In the genomic region with DNA sequence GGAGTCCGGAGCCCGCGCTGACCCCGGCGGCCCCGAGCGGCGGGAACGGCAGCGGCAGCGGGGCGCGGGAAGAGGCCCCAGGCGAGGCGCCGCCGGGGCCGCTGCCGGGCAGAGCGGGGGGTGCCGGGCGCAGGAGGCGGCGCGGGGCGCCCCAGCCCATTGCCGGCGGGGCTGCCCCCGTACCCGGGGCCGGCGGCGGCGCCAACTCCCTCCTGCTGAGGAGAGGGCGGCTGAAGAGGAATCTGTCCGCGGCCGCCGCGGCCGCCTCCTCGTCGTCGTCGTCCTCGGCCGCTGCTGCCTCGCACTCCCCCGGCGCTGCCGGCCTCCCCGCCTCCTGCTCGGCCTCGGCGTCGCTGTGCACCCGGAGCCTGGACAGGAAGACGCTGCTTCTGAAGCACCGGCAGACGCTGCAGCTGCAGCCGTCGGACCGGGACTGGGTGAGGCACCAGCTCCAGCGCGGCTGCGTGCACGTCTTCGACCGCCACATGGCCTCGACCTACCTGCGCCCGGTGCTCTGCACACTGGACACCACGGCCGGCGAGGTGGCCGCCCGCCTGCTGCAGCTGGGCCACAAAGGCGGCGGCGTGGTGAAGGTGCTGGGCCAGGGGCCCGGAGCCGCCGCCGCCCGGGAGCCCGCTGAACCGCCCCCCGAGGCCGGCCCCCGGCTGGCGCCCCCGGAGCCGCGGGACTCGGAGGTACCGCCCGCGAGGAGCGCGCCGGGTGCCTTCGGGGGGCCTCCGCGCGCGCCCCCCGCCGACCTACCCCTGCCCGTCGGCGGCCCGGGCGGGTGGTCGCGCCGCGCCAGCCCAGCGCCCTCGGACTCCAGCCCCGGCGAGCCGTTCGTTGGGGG, we compare ENCODE assay signal across 8 cellular contexts. TPM values are rescaled to one million over a fixed set of nuclear protein-coding genes. Genes with fewer than 3 reads are reported as not detected.
DNase-seq lines count a peak whose midpoint lies in the region; ATAC-seq, FAIRE-seq and TF ChIP-seq lines count a peak whose summit lies in the region.

No MANE protein-coding gene starts in this region.

- H3K4me1 Mint-ChIP-seq in stimulated activated naive CD8-positive, alpha-beta T cell treated with anti-CD3 and anti-CD28 coated beads, Interleukin-15, Interleukin-2, amounts not matched to agents 100 ng/mL and 50 ng/mL, for 24 hours (ENCODE audit: low read depth): peaks cover 47% of the 10 kb centered on the region

- TF ChIP-seq RAD21 in A549 (conservative IDR thresholded peaks at IDR 0.05 in 1 of 2, IDR thresholded peaks at IDR 0.05 in 1 of 2): no peak

- H3K4me2 ChIP-seq in A549: peak overlapping the region; percentile 92

- ATAC-seq in A549: peak in 1 of 2 experiments; percentile 52; a peak in 3 of 6 replicates
- peak; percentile 38 for ATAC-seq in HG02973 (IDR thresholded peaks at IDR 0.05; ENCODE audit: unreplicated experiment)

- no CpG with 5 or more reads among the region's 123 CpGs for WGBS in A549 (ENCODE audit: missing lambda C conversion rate)
- WGBS in esophagus, 2 donors: 0 to 1% methylated on average over 42 to 123 of the region's 123 CpGs

- H3K36me3 ChIP-seq in esophagus (ENCODE audit: control insufficient read depth in 2 of 2, insufficient read depth in 2 of 2, low read length in 1 of 2): no peaks in the 10 kb centered on the region

- no peak overlapping the region for H3K27ac Mint-ChIP-seq in stimulated activated naive CD8-positive, alpha-beta T cell treated with anti-CD3 and anti-CD28 coated beads, Interleukin-15, Interleukin-2, amounts not matched to agents 100 ng/mL and 50 ng/mL, for 24 hours

- no peak for FAIRE-seq in A549 (lab: Jason Lieb, UNC)
- FAIRE-seq in GM18507 (lab: Jason Lieb, UNC): peak; percentile 60

- no peaks in the 10 kb centered on the region for H3K27me3 ChIP-seq in esophagus (ENCODE audit: control insufficient read depth in 1 of 2, insufficient read depth in 2 of 2, low read length in 2 of 2)

- no peaks in the 10 kb centered on the region for H3K9me3 Mint-ChIP-seq in stimulated activated naive CD8-positive, alpha-beta T cell treated with anti-CD3 and anti-CD28 coated beads, Interleukin-15, Interleukin-2, amounts not matched to agents 100 ng/mL and 50 ng/mL, for 24 hours

- H3K4me3 ChIP-seq in A549: peak overlapping the region; percentile 69
- H3K4me3 ChIP-seq in esophagus (ENCODE audit: low read depth in 1 of 2, low read length in 2 of 2): peak overlapping the region; percentile 71 to 90

- no peak for TF ChIP-seq POLR2A in A549 (IDR thresholded peaks at IDR 0.05; ENCODE audit: low read length)

- no peaks in the 10 kb centered on the region for H3K36me3 Mint-ChIP-seq in stimulated activated naive CD8-positive, alpha-beta T cell treated with anti-CD3 and anti-CD28 coated beads, Interleukin-15, Interleukin-2, amounts not matched to agents 100 ng/mL and 50 ng/mL, for 24 hours (ENCODE audit: low read depth)

- POLR2A ChIA-PET in A549 (lab: Yijun Ruan, JAX): interaction anchor here (1.2 to 1.5 kb wide), 2 partner anchors 10 to 96 kb away, joined by 6 to 7 read pairs; no protein-coding TSS in a partner anchor

- DNase-seq in A549 (ENCODE audit: low read depth in 1 of 2, low spot score in 1 of 2) (peak; percentile 14 to 53), GM18507 (ENCODE audit: extremely low spot score, insufficient read length, low read depth) (peak; percentile 28), NCI-H748 (lab: John Stamatoyannopoulos, UW; ENCODE audit: unreplicated experiment) (peak; percentile 78), activated T-cell treated with anti-CD3 and anti-CD28 coated beads for 48 hours (ENCODE audit: low read depth) (peak; percentile 55), myocyte (ENCODE audit: low read depth) (peak; percentile 61)

- H3K27me3 Mint-ChIP-seq in stimulated activated naive CD8-positive, alpha-beta T cell treated with anti-CD3 and anti-CD28 coated beads, Interleukin-15, Interleukin-2, amounts not matched to agents 100 ng/mL and 50 ng/mL, for 24 hours: no peaks in the 10 kb centered on the region

- no peak for TF ChIP-seq EP300 in A549 (IDR thresholded peaks at IDR 0.05)

- H3K27ac ChIP-seq in A549 (peak overlapping the region; percentile 85 to 93), esophagus (ENCODE audit: low read depth in 2 of 2, low read length in 1 of 2) (peak overlapping the region; percentile 97 to 99)

- H3K4me3 Mint-ChIP-seq in stimulated activated naive CD8-positive, alpha-beta T cell treated with anti-CD3 and anti-CD28 coated beads, Interleukin-15, Interleukin-2, amounts not matched to agents 100 ng/mL and 50 ng/mL, for 24 hours: peak overlapping the region; percentile 85

- no peak for TF ChIP-seq CTCF in A549 (IDR thresholded peaks at IDR 0.05)

- CTCF ChIA-PET in A549 (lab: Yijun Ruan, JAX): interaction anchor here (0.6 to 5.6 kb wide), 16 partner anchors 16 to 266 kb away, joined by 3 to 48 read pairs (median 4); no protein-coding TSS in a partner anchor

- H3K9me3 ChIP-seq in A549 (no peaks in the 10 kb centered on the region), esophagus (ENCODE audit: control insufficient read depth in 2 of 2, insufficient read depth in 1 of 2, low read depth in 1 of 2, low read length in 1 of 2) (no peaks in the 10 kb centered on the region)

- H3K4me1 ChIP-seq in A549 (peaks cover 37% of the 10 kb centered on the region), esophagus (ENCODE audit: control insufficient read depth in 2 of 2, insufficient read depth in 2 of 2, low read length in 1 of 2) (no peaks in the 10 kb centered on the region)

TF ChIP-seq in A549, 52 proteins besides CTCF, POLR2A, EP300 and RAD21:
- TF ChIP-seq, protein P1, sequence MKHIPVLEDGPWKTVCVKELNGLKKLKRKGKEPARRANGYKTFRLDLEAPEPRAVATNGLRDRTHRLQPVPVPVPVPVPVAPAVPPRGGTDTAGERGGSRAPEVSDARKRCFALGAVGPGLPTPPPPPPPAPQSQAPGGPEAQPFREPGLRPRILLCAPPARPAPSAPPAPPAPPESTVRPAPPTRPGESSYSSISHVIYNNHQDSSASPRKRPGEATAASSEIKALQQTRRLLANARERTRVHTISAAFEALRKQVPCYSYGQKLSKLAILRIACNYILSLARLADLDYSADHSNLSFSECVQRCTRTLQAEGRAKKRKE (CRISPR knock-in tag; IDR thresholded peaks at IDR 0.05; ENCODE audit: low read depth): no peak
- TF ChIP-seq KDM1A (IDR thresholded peaks at IDR 0.05; ENCODE audit: low read depth) (no peak), RCOR1 (IDR thresholded peaks at IDR 0.05; ENCODE audit: low read depth, low read length) (no peak), NR3C1 (IDR thresholded peaks at IDR 0.05) (no peak), ZSCAN20 (CRISPR knock-in tag; IDR thresholded peaks at IDR 0.05) (no peak), RARB (CRISPR knock-in tag; IDR thresholded peaks at IDR 0.05) (no peak), BHLHE40 (IDR thresholded peaks at IDR 0.05; ENCODE audit: low read depth, low read length) (no peak), HOXB5 (CRISPR knock-in tag; IDR thresholded peaks at IDR 0.05) (no peak), NPAS2 (CRISPR knock-in tag; IDR thresholded peaks at IDR 0.05; ENCODE audit: borderline replicate concordance) (no peak), CEBPB (IDR thresholded peaks at IDR 0.05) (no peak), HEYL (CRISPR knock-in tag; IDR thresholded peaks at IDR 0.05) (no peak), KDM5A (IDR thresholded peaks at IDR 0.05) (no peak), GATA3 (IDR thresholded peaks at IDR 0.05; ENCODE audit: borderline replicate concordance) (no peak)
- TF ChIP-seq, protein P2, sequence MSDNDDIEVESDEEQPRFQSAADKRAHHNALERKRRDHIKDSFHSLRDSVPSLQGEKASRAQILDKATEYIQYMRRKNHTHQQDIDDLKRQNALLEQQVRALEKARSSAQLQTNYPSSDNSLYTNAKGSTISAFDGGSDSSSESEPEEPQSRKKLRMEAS (IDR thresholded peaks at IDR 0.05): peak; percentile 64; the same call in 1 of the 2 replicates
- TF ChIP-seq, protein P3, sequence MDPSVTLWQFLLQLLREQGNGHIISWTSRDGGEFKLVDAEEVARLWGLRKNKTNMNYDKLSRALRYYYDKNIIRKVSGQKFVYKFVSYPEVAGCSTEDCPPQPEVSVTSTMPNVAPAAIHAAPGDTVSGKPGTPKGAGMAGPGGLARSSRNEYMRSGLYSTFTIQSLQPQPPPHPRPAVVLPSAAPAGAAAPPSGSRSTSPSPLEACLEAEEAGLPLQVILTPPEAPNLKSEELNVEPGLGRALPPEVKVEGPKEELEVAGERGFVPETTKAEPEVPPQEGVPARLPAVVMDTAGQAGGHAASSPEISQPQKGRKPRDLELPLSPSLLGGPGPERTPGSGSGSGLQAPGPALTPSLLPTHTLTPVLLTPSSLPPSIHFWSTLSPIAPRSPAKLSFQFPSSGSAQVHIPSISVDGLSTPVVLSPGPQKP (IDR thresholded peaks at IDR 0.05; ENCODE audit: low read depth, low read length): no peak
- TF ChIP-seq, protein P4, sequence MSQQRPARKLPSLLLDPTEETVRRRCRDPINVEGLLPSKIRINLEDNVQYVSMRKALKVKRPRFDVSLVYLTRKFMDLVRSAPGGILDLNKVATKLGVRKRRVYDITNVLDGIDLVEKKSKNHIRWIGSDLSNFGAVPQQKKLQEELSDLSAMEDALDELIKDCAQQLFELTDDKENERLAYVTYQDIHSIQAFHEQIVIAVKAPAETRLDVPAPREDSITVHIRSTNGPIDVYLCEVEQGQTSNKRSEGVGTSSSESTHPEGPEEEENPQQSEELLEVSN (IDR thresholded peaks at IDR 0.05; ENCODE audit: borderline replicate concordance, low read depth): peak; percentile 58
TF ChIP-seq in A549: peak in this region for 2.

RNA-seq across cellular contexts. Expression of a gene that starts 0.7 kb away (rescaled TPM):
- 12.1 and 12.8 TPM in 2 replicates for polyA plus RNA-seq in A549 (2011; rRNA removed)
- 5.4 and 7.2 TPM in 2 replicates for polyA plus RNA-seq in A549 (2012; cell fraction: cytosol; rRNA removed)
- polyA plus RNA-seq in A549 (2012; cell fraction: nucleus; rRNA removed): 9.7 and 11.2 TPM in 2 replicates
- 5.9 to 6.5 TPM (median 6.0 TPM) in 3 replicates for polyA plus RNA-seq in A549 (2017; fragmentation: RNase III; extraction: RNeasy Plus Mini Kit Qiagen cat#74134 plus additional on column Dnase treatment)
- 19.7 and 30.0 TPM in 2 replicates for polyA minus RNA-seq in A549 (2011; rRNA and poly(A)+ RNA removed)
- polyA plus RNA-seq in esophagus: 1 to 10 TPM; 4.3 to 4.5 TPM
- total RNA-seq in myocyte: 4.8 and 4.9 TPM in 2 replicates
- polyA plus RNA-seq in myocyte (2012): 1.7 TPM

Comparison
In these comparisons a context has a peak if more than half of its experiments do, and no peak if none do; other contexts are left out.
1. DNase-seq: peak in every context shown above with its lines; median percentile 78 in NCI-H748; 61 in myocyte; 55 in activated T-cell treated with anti-CD3 and anti-CD28 coated beads for 48 hours; 34 in A549; 28 in GM18507.